In the genomic region with DNA sequence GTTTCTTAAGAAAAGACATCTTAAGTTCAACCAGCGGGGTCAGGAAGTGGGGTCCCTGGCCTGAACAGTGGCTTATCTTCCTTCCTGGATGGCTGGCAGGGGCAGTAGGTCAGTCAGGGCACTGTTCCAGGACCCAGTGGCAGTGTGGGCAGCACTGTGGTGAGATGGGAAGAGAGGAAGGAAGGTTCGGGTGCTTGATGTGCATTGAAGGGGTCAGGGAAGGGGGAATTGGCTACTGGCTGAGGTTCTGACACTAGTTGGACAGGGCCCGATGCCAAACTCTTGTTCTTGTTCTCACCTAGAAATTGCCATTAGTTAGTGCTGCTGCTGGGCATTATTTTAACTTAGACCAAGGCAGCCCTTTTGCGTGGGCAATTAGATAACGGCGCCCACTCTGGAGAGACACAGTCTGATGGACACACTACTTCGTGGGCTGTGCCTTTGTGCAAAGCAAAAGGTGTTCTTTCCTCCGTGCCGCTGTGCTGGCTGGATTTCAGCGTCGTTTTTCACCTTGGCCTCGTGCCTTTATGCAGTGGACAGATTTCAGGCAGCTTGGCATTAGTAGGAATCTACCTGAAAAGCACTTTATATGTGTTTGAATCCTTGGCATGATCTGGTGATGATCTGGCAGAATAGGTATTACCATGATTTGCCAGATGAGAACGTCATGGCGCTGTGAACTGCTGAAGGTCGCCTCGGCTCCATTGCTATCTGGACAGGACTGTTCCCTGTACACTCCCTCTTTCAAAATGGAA, we compare ENCODE assay signal across 1 cellular context.
TF ChIP-seq lines count a peak whose summit lies in the region.

No MANE protein-coding gene starts in this region.

TF ChIP-seq in WTC11, 78 proteins besides CTCF, POLR2A, EP300 and RAD21 (continued from another document):
- TF ChIP-seq, protein P1, sequence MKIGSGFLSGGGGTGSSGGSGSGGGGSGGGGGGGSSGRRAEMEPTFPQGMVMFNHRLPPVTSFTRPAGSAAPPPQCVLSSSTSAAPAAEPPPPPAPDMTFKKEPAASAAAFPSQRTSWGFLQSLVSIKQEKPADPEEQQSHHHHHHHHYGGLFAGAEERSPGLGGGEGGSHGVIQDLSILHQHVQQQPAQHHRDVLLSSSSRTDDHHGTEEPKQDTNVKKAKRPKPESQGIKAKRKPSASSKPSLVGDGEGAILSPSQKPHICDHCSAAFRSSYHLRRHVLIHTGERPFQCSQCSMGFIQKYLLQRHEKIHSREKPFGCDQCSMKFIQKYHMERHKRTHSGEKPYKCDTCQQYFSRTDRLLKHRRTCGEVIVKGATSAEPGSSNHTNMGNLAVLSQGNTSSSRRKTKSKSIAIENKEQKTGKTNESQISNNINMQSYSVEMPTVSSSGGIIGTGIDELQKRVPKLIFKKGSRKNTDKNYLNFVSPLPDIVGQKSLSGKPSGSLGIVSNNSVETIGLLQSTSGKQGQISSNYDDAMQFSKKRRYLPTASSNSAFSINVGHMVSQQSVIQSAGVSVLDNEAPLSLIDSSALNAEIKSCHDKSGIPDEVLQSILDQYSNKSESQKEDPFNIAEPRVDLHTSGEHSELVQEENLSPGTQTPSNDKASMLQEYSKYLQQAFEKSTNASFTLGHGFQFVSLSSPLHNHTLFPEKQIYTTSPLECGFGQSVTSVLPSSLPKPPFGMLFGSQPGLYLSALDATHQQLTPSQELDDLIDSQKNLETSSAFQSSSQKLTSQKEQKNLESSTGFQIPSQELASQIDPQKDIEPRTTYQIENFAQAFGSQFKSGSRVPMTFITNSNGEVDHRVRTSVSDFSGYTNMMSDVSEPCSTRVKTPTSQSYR (CRISPR knock-in tag; IDR thresholded peaks at IDR 0.05), result no peak
- TF ChIP-seq TCF7 (CRISPR knock-in tag; IDR thresholded peaks at IDR 0.05; ENCODE audit: low read depth), result no peak
- TF ChIP-seq, protein P2, sequence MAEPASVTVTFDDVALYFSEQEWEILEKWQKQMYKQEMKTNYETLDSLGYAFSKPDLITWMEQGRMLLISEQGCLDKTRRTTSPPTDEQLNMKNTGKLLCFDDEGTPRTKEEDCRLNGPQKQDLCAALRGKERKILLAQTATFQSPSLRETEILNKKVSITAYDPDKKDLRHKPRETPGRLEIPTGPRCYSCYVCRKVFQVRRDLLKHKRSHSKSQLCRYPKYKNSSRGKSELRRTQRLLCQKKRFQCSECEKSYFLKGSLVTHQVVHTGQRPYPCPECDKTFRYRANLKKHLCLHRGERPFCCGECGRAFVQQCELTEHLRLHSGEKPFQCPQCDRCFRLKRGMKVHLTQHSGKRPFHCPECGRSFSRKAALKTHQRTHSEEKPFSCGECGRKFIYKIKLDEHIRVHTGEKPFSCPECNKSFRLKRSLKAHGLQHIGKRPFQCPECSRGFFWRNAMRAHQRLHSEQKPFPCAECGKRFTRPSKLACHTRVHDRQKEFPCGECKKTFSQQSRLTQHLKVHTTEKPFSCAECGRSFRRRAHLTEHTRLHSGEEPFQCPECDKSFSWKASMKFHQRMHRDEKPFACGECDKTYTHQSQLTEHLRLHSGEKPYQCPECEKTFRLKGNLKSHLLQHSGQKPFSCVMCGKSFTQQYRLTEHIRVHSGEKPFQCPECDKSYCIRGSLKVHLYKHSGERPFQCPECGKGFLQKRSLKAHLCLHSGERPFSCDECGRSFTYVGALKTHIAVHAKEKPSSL (CRISPR knock-in tag; conservative IDR thresholded peaks at IDR 0.05), result no peak
